ENCODE assay signal across 1 cellular context in the genomic region with DNA sequence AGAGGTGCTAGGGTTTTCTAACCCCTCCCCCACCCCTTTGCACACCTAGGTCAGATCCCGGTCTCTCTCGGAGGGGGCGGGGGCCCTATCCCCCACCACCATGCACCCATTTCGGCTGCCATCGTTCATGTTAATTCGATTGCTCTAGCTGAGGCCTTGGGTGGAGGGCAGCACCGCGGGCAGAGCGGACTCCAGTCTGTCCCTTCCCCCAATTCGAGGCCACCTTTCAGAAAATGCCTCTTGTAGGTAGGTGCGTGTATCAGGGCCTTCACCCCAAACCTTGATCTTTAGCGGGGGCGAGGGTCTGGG.
TF ChIP-seq lines count a peak whose summit lies in the region.

No MANE protein-coding gene starts in this region.

TF ChIP-seq in IMR-90, 13 proteins besides CTCF, POLR2A, EP300 and RAD21:
- TF ChIP-seq MXI1 (IDR thresholded peaks at IDR 0.05; ENCODE audit: borderline replicate concordance, low read depth, low read length), result no peak
- no peak for TF ChIP-seq CHD1 (IDR thresholded peaks at IDR 0.05; ENCODE audit: low read depth, low read length)
- no peak for TF ChIP-seq USF2 (IDR thresholded peaks at IDR 0.05; ENCODE audit: low read depth, low read length)
- no peak for TF ChIP-seq SMC3 (IDR thresholded peaks at IDR 0.05; ENCODE audit: low read depth, low read length)
- TF ChIP-seq, protein P1, sequence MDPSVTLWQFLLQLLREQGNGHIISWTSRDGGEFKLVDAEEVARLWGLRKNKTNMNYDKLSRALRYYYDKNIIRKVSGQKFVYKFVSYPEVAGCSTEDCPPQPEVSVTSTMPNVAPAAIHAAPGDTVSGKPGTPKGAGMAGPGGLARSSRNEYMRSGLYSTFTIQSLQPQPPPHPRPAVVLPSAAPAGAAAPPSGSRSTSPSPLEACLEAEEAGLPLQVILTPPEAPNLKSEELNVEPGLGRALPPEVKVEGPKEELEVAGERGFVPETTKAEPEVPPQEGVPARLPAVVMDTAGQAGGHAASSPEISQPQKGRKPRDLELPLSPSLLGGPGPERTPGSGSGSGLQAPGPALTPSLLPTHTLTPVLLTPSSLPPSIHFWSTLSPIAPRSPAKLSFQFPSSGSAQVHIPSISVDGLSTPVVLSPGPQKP (IDR thresholded peaks at IDR 0.05; ENCODE audit: borderline replicate concordance, low read depth, low read length), result no peak
TF ChIP-seq in IMR-90: peak in this region for 0.
